20 cellular contexts compared by ENCODE assay signal in the genomic region with DNA sequence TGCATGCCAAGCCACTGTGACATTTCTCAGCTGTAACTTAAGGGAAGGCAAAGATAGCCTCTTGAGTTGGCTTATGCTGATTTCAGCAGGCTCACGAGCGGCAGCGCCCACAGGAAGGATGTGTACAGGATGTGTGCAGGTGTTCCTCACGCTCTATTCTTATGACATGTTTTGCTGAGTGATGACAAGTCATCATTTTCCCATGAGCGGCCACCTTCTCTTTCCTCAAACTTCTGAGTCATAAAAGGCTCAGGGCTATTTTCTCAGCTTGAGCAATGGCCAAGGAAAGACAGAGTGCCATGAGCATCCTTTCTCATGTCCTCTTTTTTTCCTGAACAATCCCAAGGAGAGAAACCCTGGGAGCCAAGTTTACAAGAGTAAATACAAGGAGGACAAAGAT.
A peak's percentile ranks its signal among the peaks of the same experiment; 100 is the strongest.
DNase-seq lines count a peak whose midpoint lies in the region; ATAC-seq, FAIRE-seq and TF ChIP-seq lines count a peak whose summit lies in the region.
"Had no signal": no experiment of that assay in that cellular context is flagged by ENCODE, and none has a peak within 500 bp of the region (broad histone marks: within the 10 kb centered on the region; RNA-seq: fewer than 3 reads in every experiment).

No MANE protein-coding gene starts in this region.

- no peak for TF ChIP-seq POLR2A in transverse colon (IDR thresholded peaks at IDR 0.05)

- peaks cover 3% of the 10 kb centered on the region for H3K9me3 Mint-ChIP-seq in activated naive CD4-positive, alpha-beta T cell treated with anti-CD3 and anti-CD28 coated beads for 36 hours
- H3K9me3 Mint-ChIP-seq in activated naive CD4-positive, alpha-beta T cell treated with anti-CD3 and anti-CD28 coated beads, Interleukin-2, amount 50 U/mL, for 72 hours, result peaks cover 0 to 4% of the 10 kb centered on the region in 2 donors
- no peaks in the 10 kb centered on the region for H3K9me3 Mint-ChIP-seq in activated T-helper 17 cell treated with anti-CD3 and anti-CD28 coated beads, Interleukin-2, amount 50 U/mL, for 72 hours
- no peaks in the 10 kb centered on the region for H3K9me3 Mint-ChIP-seq in stimulated activated effector memory CD8-positive, alpha-beta T cell treated with anti-CD3 and anti-CD28 coated beads, Interleukin-12 subunit alpha, Interleukin-12 subunit beta, amount 100 ng/mL, for 72 hours

- intact Hi-C loops in activated naive CD4-positive, alpha-beta T cell treated with anti-CD3 and anti-CD28 coated beads for 36 hours (cut with micrococcal nuclease), result no loop called here
- intact Hi-C loops in transverse colon (cut with DNase I; ENCODE audit: low total_unique reads), result no loop called here

- no peaks in the 10 kb centered on the region for H3K4me1 ChIP-seq in transverse colon
- H3K4me1 ChIP-seq: gastrocnemius medialis, SJCRH30, upper lobe of right lung had no signal

- in situ Hi-C loops in transverse colon (cut with MboI; ENCODE audit: low pct_ligation_motif_present in 1 of 4, low pct_unique_long_range_greater_than_20kb in 1 of 4, low sequenced_read_pairs in 3 of 4), result no loop called here

- no peak overlapping the region for H3K27ac Mint-ChIP-seq in activated naive CD4-positive, alpha-beta T cell treated with anti-CD3 and anti-CD28 coated beads for 36 hours
- no peak overlapping the region for H3K27ac Mint-ChIP-seq in activated naive CD4-positive, alpha-beta T cell treated with anti-CD3 and anti-CD28 coated beads, Interleukin-2, amount 50 U/mL, for 72 hours
- H3K27ac Mint-ChIP-seq in activated T-helper 17 cell treated with anti-CD3 and anti-CD28 coated beads, Interleukin-2, amount 50 U/mL, for 72 hours, result no peak overlapping the region
- no peak overlapping the region for H3K27ac Mint-ChIP-seq in stimulated activated effector memory CD8-positive, alpha-beta T cell treated with anti-CD3 and anti-CD28 coated beads, Interleukin-12 subunit alpha, Interleukin-12 subunit beta, amount 100 ng/mL, for 72 hours
- H3K27ac Mint-ChIP-seq: H9 had no signal

- no peaks in the 10 kb centered on the region for H3K36me3 Mint-ChIP-seq in activated naive CD4-positive, alpha-beta T cell treated with anti-CD3 and anti-CD28 coated beads for 36 hours (ENCODE audit: low read depth)
- no peaks in the 10 kb centered on the region for H3K36me3 Mint-ChIP-seq in activated naive CD4-positive, alpha-beta T cell treated with anti-CD3 and anti-CD28 coated beads, Interleukin-2, amount 50 U/mL, for 72 hours
- H3K36me3 Mint-ChIP-seq in activated T-helper 17 cell treated with anti-CD3 and anti-CD28 coated beads, Interleukin-2, amount 50 U/mL, for 72 hours (ENCODE audit: low read depth), result no peaks in the 10 kb centered on the region
- no peaks in the 10 kb centered on the region for H3K36me3 Mint-ChIP-seq in stimulated activated effector memory CD8-positive, alpha-beta T cell treated with anti-CD3 and anti-CD28 coated beads, Interleukin-12 subunit alpha, Interleukin-12 subunit beta, amount 100 ng/mL, for 72 hours

- peaks cover 3% of the 10 kb centered on the region for H3K27me3 Mint-ChIP-seq in activated naive CD4-positive, alpha-beta T cell treated with anti-CD3 and anti-CD28 coated beads for 36 hours (ENCODE audit: low read depth)
- peaks cover 6% of the 10 kb centered on the region for H3K27me3 Mint-ChIP-seq in activated T-helper 17 cell treated with anti-CD3 and anti-CD28 coated beads, Interleukin-2, amount 50 U/mL, for 72 hours

- no peaks in the 10 kb centered on the region for H3K4me1 Mint-ChIP-seq in activated naive CD4-positive, alpha-beta T cell treated with anti-CD3 and anti-CD28 coated beads for 36 hours (ENCODE audit: low read depth)
- H3K4me1 Mint-ChIP-seq in activated T-helper 17 cell treated with anti-CD3 and anti-CD28 coated beads, Interleukin-2, amount 50 U/mL, for 72 hours, result no peaks in the 10 kb centered on the region
- no peaks in the 10 kb centered on the region for H3K4me1 Mint-ChIP-seq in stimulated activated effector memory CD8-positive, alpha-beta T cell treated with anti-CD3 and anti-CD28 coated beads, Interleukin-12 subunit alpha, Interleukin-12 subunit beta, amount 100 ng/mL, for 72 hours
- H3K4me1 Mint-ChIP-seq: H9 had no signal

- peak; percentile 13 for DNase-seq in activated naive CD4-positive, alpha-beta T cell treated with anti-CD3 and anti-CD28 coated beads for 36 hours
- no peak for DNase-seq in activated naive CD4-positive, alpha-beta T cell treated with anti-CD3 and anti-CD28 coated beads, Interleukin-2, amount 50 U/mL, for 72 hours (ENCODE audit: low spot score in 2 of 2)
- peak; percentile 36 for DNase-seq in HTR-8/SVneo (ENCODE audit: insufficient read length, low spot score)
- DNase-seq in stimulated activated effector memory CD8-positive, alpha-beta T cell treated with anti-CD3 and anti-CD28 coated beads, Interleukin-12 subunit alpha, Interleukin-12 subunit beta, amount 100 ng/mL, for 72 hours (ENCODE audit: low spot score in 2 of 2), result no peak
- DNase-seq in transverse colon, result no peak
- DNase-seq in foreskin melanocyte, result no peak
- DNase-seq: activated T-cell treated with anti-CD3 and anti-CD28 coated beads for 4 hours, gastrocnemius medialis, H9, NCI-H1092 treated with DMSO at 0.1 percent for 48 hours, NCI-H510A, posterior cingulate gyrus, SJCRH30, upper lobe of right lung had no signal

- H3K36me3 ChIP-seq in transverse colon, result no peaks in the 10 kb centered on the region
- H3K36me3 ChIP-seq: gastrocnemius medialis, SJCRH30, upper lobe of right lung had no signal

- TF ChIP-seq EP300 in transverse colon (IDR thresholded peaks at IDR 0.05; ENCODE audit: low read depth), result no peak

- no peaks in the 10 kb centered on the region for H3K9me3 ChIP-seq in transverse colon
- H3K9me3 ChIP-seq: gastrocnemius medialis, SJCRH30, upper lobe of right lung had no signal

- H3K27me3 ChIP-seq in transverse colon, result no peaks in the 10 kb centered on the region
- H3K27me3 ChIP-seq: dorsolateral prefrontal cortex, gastrocnemius medialis, SJCRH30, upper lobe of right lung had no signal

- 71 to 80% methylated on average over 1 to 5 of the region's 5 CpGs for WGBS in transverse colon (ENCODE audit: low coverage in 1 of 2), 2 donors

- no peak overlapping the region for H3K27ac ChIP-seq in transverse colon
- H3K27ac ChIP-seq: dorsolateral prefrontal cortex, gastrocnemius medialis, SJCRH30, upper lobe of right lung had no signal

- TF ChIP-seq CTCF in transverse colon (IDR thresholded peaks at IDR 0.05), result no peak

- no peak for ATAC-seq in activated naive CD4-positive, alpha-beta T cell treated with anti-CD3 and anti-CD28 coated beads, Interleukin-2, amount 50 U/mL, for 72 hours
- peak; percentile 74 for ATAC-seq in activated T-helper 17 cell treated with anti-CD3 and anti-CD28 coated beads, Interleukin-2, amount 50 U/mL, for 72 hours (replicated peaks)
- peak; percentile 67 for ATAC-seq in stimulated activated effector memory CD8-positive, alpha-beta T cell treated with anti-CD3 and anti-CD28 coated beads, Interleukin-12 subunit alpha, Interleukin-12 subunit beta, amount 100 ng/mL, for 72 hours
- no peak for ATAC-seq in HG02885 (IDR thresholded peaks at IDR 0.05; ENCODE audit: poor library complexity, unreplicated experiment)
- ATAC-seq: gastrocnemius medialis, upper lobe of right lung had no signal

- FAIRE-seq in HTR-8/SVneo (lab: Jason Lieb, UNC), result peak; percentile 51
- FAIRE-seq: astrocyte, islet of Langerhans, TTC549 had no signal

- H3K4me3 ChIP-seq in transverse colon, result no peak overlapping the region
- H3K4me3 ChIP-seq: dorsolateral prefrontal cortex, gastrocnemius medialis, SJCRH30, upper lobe of right lung had no signal

- CTCF ChIA-PET in activated naive CD4-positive, alpha-beta T cell treated with anti-CD3 and anti-CD28 coated beads for 36 hours (lab: Charles Lee), result interaction anchor here (0.9 kb wide), 1 partner anchor 14 kb away, joined by 3 read pairs; no protein-coding TSS in a partner anchor

- no peak overlapping the region for H3K4me3 Mint-ChIP-seq in activated naive CD4-positive, alpha-beta T cell treated with anti-CD3 and anti-CD28 coated beads for 36 hours
- H3K4me3 Mint-ChIP-seq in activated T-helper 17 cell treated with anti-CD3 and anti-CD28 coated beads, Interleukin-2, amount 50 U/mL, for 72 hours, result no peak overlapping the region
- H3K4me3 Mint-ChIP-seq in stimulated activated effector memory CD8-positive, alpha-beta T cell treated with anti-CD3 and anti-CD28 coated beads, Interleukin-12 subunit alpha, Interleukin-12 subunit beta, amount 100 ng/mL, for 72 hours, result no peak overlapping the region
- H3K4me3 Mint-ChIP-seq: H9 had no signal

Comparison
In these comparisons a context has a peak if more than half of its experiments do, and no peak if none do; other contexts are left out.
1. DNase-seq: peak in activated naive CD4-positive, alpha-beta T cell treated with anti-CD3 and anti-CD28 coated beads for 36 hours (single experiment) and HTR-8/SVneo (single experiment); none in activated naive CD4-positive, alpha-beta T cell treated with anti-CD3 and anti-CD28 coated beads, Interleukin-2, amount 50 U/mL, for 72 hours (0 of 2), stimulated activated effector memory CD8-positive, alpha-beta T cell treated with anti-CD3 and anti-CD28 coated beads, Interleukin-12 subunit alpha, Interleukin-12 subunit beta, amount 100 ng/mL, for 72 hours (0 of 2), transverse colon (single experiment) and foreskin melanocyte (single experiment).
2. ATAC-seq: peak in activated T-helper 17 cell treated with anti-CD3 and anti-CD28 coated beads, Interleukin-2, amount 50 U/mL, for 72 hours (single experiment) and stimulated activated effector memory CD8-positive, alpha-beta T cell treated with anti-CD3 and anti-CD28 coated beads, Interleukin-12 subunit alpha, Interleukin-12 subunit beta, amount 100 ng/mL, for 72 hours (single experiment); none in activated naive CD4-positive, alpha-beta T cell treated with anti-CD3 and anti-CD28 coated beads, Interleukin-2, amount 50 U/mL, for 72 hours (0 of 2) and HG02885 (single experiment).